8 cellular contexts compared by ENCODE assay signal in the genomic region with DNA sequence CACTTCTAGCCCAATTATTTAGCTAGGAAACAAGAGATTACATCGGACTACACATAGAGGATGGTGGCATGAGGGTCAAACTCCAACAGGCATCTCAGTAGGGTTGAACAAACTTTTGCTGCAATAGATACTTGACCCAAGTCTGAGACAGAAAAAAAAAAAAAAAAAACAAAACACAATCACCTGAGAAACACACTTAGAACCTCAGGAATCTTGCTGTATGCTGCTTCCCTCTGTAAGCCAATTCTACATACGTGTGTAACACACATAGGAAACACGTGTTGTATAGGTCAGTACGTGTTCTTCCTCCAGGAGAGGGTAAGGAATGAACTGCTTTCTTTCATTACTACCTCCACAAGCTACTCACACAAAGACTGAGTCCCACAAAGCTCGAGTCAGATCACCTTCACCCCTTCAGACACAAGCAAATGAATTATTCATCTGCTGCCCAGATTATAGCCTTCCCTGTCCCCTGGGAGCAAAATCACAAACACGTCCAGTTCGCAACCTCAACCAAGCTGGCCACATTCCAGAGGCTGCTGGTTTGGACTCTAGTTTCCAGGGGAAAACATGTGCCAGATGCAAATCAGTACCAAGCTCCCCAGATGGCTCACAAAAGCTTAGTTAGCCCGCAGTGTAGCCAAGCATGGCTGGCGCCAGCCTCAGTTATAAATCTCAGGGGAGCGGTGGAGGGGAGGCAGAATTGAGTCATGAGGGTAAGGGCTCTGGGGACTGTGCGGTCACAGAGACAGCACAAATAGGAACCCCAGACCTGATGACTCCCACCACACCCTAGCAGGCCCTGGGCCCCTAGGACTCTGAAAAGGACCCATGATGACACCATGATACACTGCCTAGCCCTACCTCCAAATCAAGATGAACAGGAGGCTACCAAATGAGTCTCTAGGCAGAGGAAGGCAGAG. TPM values are rescaled to one million over a fixed set of nuclear protein-coding genes. Genes with fewer than 3 reads are reported as not detected.
A peak's percentile ranks its signal among the peaks of the same experiment; 100 is the strongest.
DNase-seq lines count a peak whose midpoint lies in the region; ATAC-seq and TF ChIP-seq lines count a peak whose summit lies in the region.

No MANE protein-coding gene starts in this region.

- no peak for TF ChIP-seq CTCF in CD8-positive, alpha-beta T cell (IDR thresholded peaks at IDR 0.05)
- TF ChIP-seq CTCF in fibroblast of villous mesenchyme (IDR thresholded peaks at IDR 0.05; ENCODE audit: insufficient read depth, low read depth, low read length) = no peak

- H3K36me3 Mint-ChIP-seq in CD8-positive, alpha-beta T cell = peaks cover 51% of the 10 kb centered on the region

- H3K9ac ChIP-seq in trophoblast cell (ENCODE audit: low read length) = no peak overlapping the region

- CTCF ChIA-PET in CD8-positive, alpha-beta T cell (lab: Charles Lee) = interaction anchor here (0.9 to 2.5 kb wide), 4 partner anchors 61 to 213 kb away, joined by 3 to 9 read pairs (median 4); no protein-coding TSS in a partner anchor

- H2BK120ac ChIP-seq in trophoblast cell (ENCODE audit: insufficient read depth, low read length, poor library complexity) = no peak overlapping the region

- no peak for DNase-seq in CD8-positive, alpha-beta T cell
- DNase-seq in fibroblast of villous mesenchyme (ENCODE audit: low read depth) = peak; percentile 93
- peak; percentile 74 to 88 for DNase-seq in trophoblast cell
- no peak for DNase-seq in HuH-7.5 (ENCODE audit: low spot score)
- no peak for DNase-seq in SIG-M5 treated with dmso at 0.1 percent for 504 hours (lab: John Stamatoyannopoulos, UW; ENCODE audit: unreplicated experiment)

- H3K9me3 Mint-ChIP-seq in CD8-positive, alpha-beta T cell = no peaks in the 10 kb centered on the region

- peaks cover 24% of the 10 kb centered on the region for H3K79me2 ChIP-seq in trophoblast cell (ENCODE audit: control insufficient read depth, insufficient read depth, low read length, poor library complexity)

- H3K4me1 ChIP-seq in CD8-positive, alpha-beta T cell (ENCODE audit: insufficient read depth, low read length) = peaks cover 11% of the 10 kb centered on the region
- peaks cover 50 to 54% of the 10 kb centered on the region in 2 experiments for H3K4me1 ChIP-seq in trophoblast cell (ENCODE audit: control insufficient read depth in 1 of 2, insufficient read depth in 2 of 2, low read length in 2 of 2)

- WGBS in trophoblast cell (ENCODE audit: extremely low coverage, insufficient coverage, insufficient read length) = no CpG with 5 or more reads among the region's 11 CpGs

- no peak overlapping the region for H3K23ac ChIP-seq in trophoblast cell (ENCODE audit: low read length)

- no peak overlapping the region for H4K8ac ChIP-seq in trophoblast cell (ENCODE audit: low read depth, low read length)

- no peak overlapping the region for H3K4me3 ChIP-seq in CD8-positive, alpha-beta T cell (ENCODE audit: low read depth, low read length)
- H3K4me3 ChIP-seq in fibroblast of villous mesenchyme (ENCODE audit: low read depth, low read length) = no peak overlapping the region
- no peak overlapping the region for H3K4me3 ChIP-seq in trophoblast cell (ENCODE audit: low read depth, low read length)

- intact Hi-C loops in CD8-positive, alpha-beta T cell (cut with DNase I, micrococcal nuclease) = no loop called here

- ATAC-seq in CD8-positive, alpha-beta T cell = peak; percentile 31
- ATAC-seq in GM19035 (IDR thresholded peaks at IDR 0.05; ENCODE audit: unreplicated experiment) (peak; percentile 88), HG03108 (IDR thresholded peaks at IDR 0.05; ENCODE audit: unreplicated experiment) (peak; percentile 87)

- H3K4ac ChIP-seq in trophoblast cell (ENCODE audit: low read depth, low read length) = peak overlapping the region; percentile 87

- peaks cover 13% of the 10 kb centered on the region for H3K36me3 ChIP-seq in CD8-positive, alpha-beta T cell (ENCODE audit: insufficient read depth, low read length)
- H3K36me3 ChIP-seq in trophoblast cell (ENCODE audit: control insufficient read depth in 1 of 2, insufficient read depth in 2 of 2, low read length in 2 of 2) = peaks cover 16 to 18% of the 10 kb centered on the region in 2 experiments

- no peaks in the 10 kb centered on the region for H3K27me3 ChIP-seq in CD8-positive, alpha-beta T cell (ENCODE audit: insufficient read depth, low read length)
- H3K27me3 ChIP-seq in trophoblast cell (ENCODE audit: insufficient read depth, low read length) = no peaks in the 10 kb centered on the region

- no peak overlapping the region for H3K4me3 Mint-ChIP-seq in CD8-positive, alpha-beta T cell

- peak overlapping the region; percentile 35 for H2AK5ac ChIP-seq in trophoblast cell (ENCODE audit: low read length)

- H3K27ac ChIP-seq in CD8-positive, alpha-beta T cell (ENCODE audit: low read depth, low read length) = no peak overlapping the region
- peak overlapping the region; percentile 2 for H3K27ac ChIP-seq in trophoblast cell (ENCODE audit: low read depth, low read length)

- H4K91ac ChIP-seq in trophoblast cell (ENCODE audit: low read depth, low read length) = peak overlapping the region; percentile 12

- no peaks in the 10 kb centered on the region for H3K27me3 Mint-ChIP-seq in CD8-positive, alpha-beta T cell (ENCODE audit: low read depth)

- peak overlapping the region; percentile 12 for H2BK5ac ChIP-seq in trophoblast cell (ENCODE audit: low read depth, low read length, poor library complexity)

- H3K79me1 ChIP-seq in trophoblast cell (ENCODE audit: low read length) = peaks cover 16% of the 10 kb centered on the region

- no peak overlapping the region for H4K12ac ChIP-seq in trophoblast cell (ENCODE audit: low read depth, low read length)

- POLR2A ChIA-PET in CD8-positive, alpha-beta T cell (lab: Charles Lee) = no interaction called here

- peaks cover 48% of the 10 kb centered on the region for H3K4me1 Mint-ChIP-seq in CD8-positive, alpha-beta T cell (ENCODE audit: low read depth)

- H3K18ac ChIP-seq in trophoblast cell (ENCODE audit: low read length) = no peak overlapping the region

- peak overlapping the region; percentile 32 for H3K27ac Mint-ChIP-seq in CD8-positive, alpha-beta T cell

- peak overlapping the region; percentile 29 for H3K14ac ChIP-seq in trophoblast cell (ENCODE audit: low read length)

- no peaks in the 10 kb centered on the region for H3K9me3 ChIP-seq in CD8-positive, alpha-beta T cell (ENCODE audit: low read length)
- H3K9me3 ChIP-seq in trophoblast cell (ENCODE audit: insufficient read depth, low read depth, low read length) = no peaks in the 10 kb centered on the region

- peak overlapping the region; percentile 67 for H2BK12ac ChIP-seq in trophoblast cell (ENCODE audit: low read length)

- H2AFZ ChIP-seq in trophoblast cell (ENCODE audit: insufficient read depth, low read length, poor library complexity) = no peak overlapping the region

- TF ChIP-seq POLR2A in Raji (IDR thresholded peaks at IDR 0.05; ENCODE audit: insufficient read depth, low read depth, low read length) = 0 out of 2 replicates have a peak, but pooled peaks have one; percentile 27

- peak overlapping the region; percentile 23 for H3K4me2 ChIP-seq in trophoblast cell (ENCODE audit: low read length)

RNA-seq across cellular contexts. Expression of gene PSAP, which starts 15.1 kb away (rescaled TPM):
- 100 to 1,000 TPM; 156 to 161 TPM for total RNA-seq in CD8-positive, alpha-beta T cell
- total RNA-seq in fibroblast of villous mesenchyme = 521 and 543 TPM in 2 replicates
- 532 and 555 TPM in 2 replicates for polyA plus RNA-seq in trophoblast cell (2013)

Comparison
In these comparisons a context has a peak if more than half of its experiments do, and no peak if none do; other contexts are left out.
1. ATAC-seq: peak in every context shown above with its lines; median percentile 88 in GM19035; 87 in HG03108; 31 in CD8-positive, alpha-beta T cell.
2. DNase-seq: peak in fibroblast of villous mesenchyme (single experiment) and trophoblast cell (2 of 2); none in CD8-positive, alpha-beta T cell (0 of 7), HuH-7.5 (single experiment) and SIG-M5 treated with dmso at 0.1 percent for 504 hours (single experiment).